Comparison of ENCODE assay signal across 2 cellular contexts in the genomic region with DNA sequence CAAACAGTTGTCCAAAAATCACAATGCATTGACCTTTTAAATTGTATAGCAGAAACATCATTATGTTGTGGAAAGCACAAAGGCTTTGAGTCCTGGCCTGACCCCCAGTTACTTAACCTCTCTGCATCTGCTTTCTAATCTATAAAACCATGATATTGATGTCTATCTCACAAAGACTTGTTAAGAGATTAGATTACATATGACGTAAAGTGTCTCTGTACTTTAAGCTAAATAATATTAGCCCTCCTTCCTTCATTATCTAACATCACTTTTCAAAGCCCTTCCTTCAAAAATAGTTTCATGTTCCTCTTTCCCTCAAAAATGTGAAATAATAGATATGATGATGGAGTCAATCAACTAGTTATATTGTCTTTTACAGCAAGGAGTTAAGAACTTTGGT.
TF ChIP-seq lines count a peak whose summit lies in the region.

No MANE protein-coding gene starts in this region.

TF ChIP-seq in HEK293, 187 proteins besides CTCF, POLR2A, EP300 and RAD21:
- TF ChIP-seq ZNF843 (tag by site-specific recombination; IDR thresholded peaks at IDR 0.05) (peak; percentile 49; the same call in 1 of the 2 replicates), ZNF366 (tag by site-specific recombination; conservative IDR thresholded peaks at IDR 0.05) (peak; percentile 61), KLF1 (tag by site-specific recombination; IDR thresholded peaks at IDR 0.05) (no peak), ZNF629 (tag by site-specific recombination; IDR thresholded peaks at IDR 0.05) (peak; percentile 54; the same call in 1 of the 2 replicates)
- TF ChIP-seq, protein P1, sequence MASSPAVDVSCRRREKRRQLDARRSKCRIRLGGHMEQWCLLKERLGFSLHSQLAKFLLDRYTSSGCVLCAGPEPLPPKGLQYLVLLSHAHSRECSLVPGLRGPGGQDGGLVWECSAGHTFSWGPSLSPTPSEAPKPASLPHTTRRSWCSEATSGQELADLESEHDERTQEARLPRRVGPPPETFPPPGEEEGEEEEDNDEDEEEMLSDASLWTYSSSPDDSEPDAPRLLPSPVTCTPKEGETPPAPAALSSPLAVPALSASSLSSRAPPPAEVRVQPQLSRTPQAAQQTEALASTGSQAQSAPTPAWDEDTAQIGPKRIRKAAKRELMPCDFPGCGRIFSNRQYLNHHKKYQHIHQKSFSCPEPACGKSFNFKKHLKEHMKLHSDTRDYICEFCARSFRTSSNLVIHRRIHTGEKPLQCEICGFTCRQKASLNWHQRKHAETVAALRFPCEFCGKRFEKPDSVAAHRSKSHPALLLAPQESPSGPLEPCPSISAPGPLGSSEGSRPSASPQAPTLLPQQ (tag by site-specific recombination; IDR thresholded peaks at IDR 0.05) = peak; percentile 24; the same call in 1 of the 2 replicates

TF ChIP-seq in endothelial cell of umbilical vein, 7 proteins besides CTCF, POLR2A, EP300 and RAD21:
- TF ChIP-seq FOS (IDR thresholded peaks at IDR 0.05; ENCODE audit: borderline replicate concordance, insufficient read depth, low read length) (no peak), GATA2 (IDR thresholded peaks at IDR 0.05; ENCODE audit: insufficient read depth, insufficient read length, low read depth, low read length) (no peak), JUN (IDR thresholded peaks at IDR 0.05; ENCODE audit: borderline replicate concordance, insufficient read depth, insufficient read length, low read depth) (no peak), EZH2 (IDR thresholded peaks at IDR 0.05; ENCODE audit: borderline replicate concordance, low read depth, low read length, severe bottlenecking) (no peak), POLR2AphosphoS5 (IDR thresholded peaks at IDR 0.05; ENCODE audit: insufficient read depth, low read depth, low read length) (no peak), MYC (IDR thresholded peaks at IDR 0.05; ENCODE audit: low read depth, low read length) (no peak)
- TF ChIP-seq, protein P2, sequence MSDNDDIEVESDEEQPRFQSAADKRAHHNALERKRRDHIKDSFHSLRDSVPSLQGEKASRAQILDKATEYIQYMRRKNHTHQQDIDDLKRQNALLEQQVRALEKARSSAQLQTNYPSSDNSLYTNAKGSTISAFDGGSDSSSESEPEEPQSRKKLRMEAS (IDR thresholded peaks at IDR 0.05; ENCODE audit: insufficient read depth, insufficient read length) = no peak
